ENCODE assay signal across 12 cellular contexts in genomic region chr7:131015131-131015954, GRCh38.
DNase-seq lines count a peak whose midpoint lies in the region; ATAC-seq and TF ChIP-seq lines count a peak whose summit lies in the region.
"Had no signal": no experiment of that assay in that cellular context is flagged by ENCODE, and none has a peak within 500 bp of the region (broad histone marks: within the 10 kb centered on the region; RNA-seq: fewer than 3 reads in every experiment).

No MANE protein-coding gene starts in this region.

- no peak for TF ChIP-seq CTCF in CD4-positive, alpha-beta T cell (IDR thresholded peaks at IDR 0.05)

- no peak for ATAC-seq in CD4-positive, alpha-beta T cell (ENCODE audit: poor library complexity)
- ATAC-seq in memory B cell (ENCODE audit: low read depth) (no peak), GM18519 (IDR thresholded peaks at IDR 0.05; ENCODE audit: low FRiP score, unreplicated experiment) (no peak)

- DNase-seq in CD4-positive, alpha-beta T cell = no peak
- peak; percentile 76 for DNase-seq in HT1080 (ENCODE audit: low read depth)
- DNase-seq in astrocyte of the hippocampus (ENCODE audit: low read depth, low spot score) = peak; percentile 44
- no peak for DNase-seq in memory B cell (ENCODE audit: low spot score in 2 of 2)
- DNase-seq in NCI-H187 treated with DMSO at 0.1 percent for 48 hours (lab: John Stamatoyannopoulos, UW) = no peak
- no peak for DNase-seq in DMS153 (lab: John Stamatoyannopoulos, UW)
- no peak for DNase-seq in activated CD4-positive, alpha-beta T cell treated with anti-CD3 and anti-CD28 coated beads for 48 hours
- DNase-seq: COR-L47, immature natural killer cell, NCI-H2029 treated with DMSO at 0.1 percent for 48 hours had no signal

- POLR2A ChIA-PET in CD4-positive, alpha-beta T cell (lab: Charles Lee) = no interaction called here

- no peak overlapping the region for H3K27ac ChIP-seq in CD4-positive, alpha-beta T cell (ENCODE audit: low read depth, low read length)
- H3K27ac ChIP-seq: neural progenitor cell had no signal

- H3K9me3 ChIP-seq in CD4-positive, alpha-beta T cell (ENCODE audit: control insufficient read depth, low read length) = no peaks in the 10 kb centered on the region

- H3K4me3 Mint-ChIP-seq in CD4-positive, alpha-beta T cell = peak overlapping the region; percentile 40
- H3K4me3 Mint-ChIP-seq in memory B cell = no peak overlapping the region
- H3K4me3 Mint-ChIP-seq: neural progenitor cell had no signal

- H3K27me3 Mint-ChIP-seq in CD4-positive, alpha-beta T cell = no peaks in the 10 kb centered on the region
- no peaks in the 10 kb centered on the region for H3K27me3 Mint-ChIP-seq in memory B cell

- H3K27ac Mint-ChIP-seq in CD4-positive, alpha-beta T cell = peak overlapping the region; percentile 80
- H3K27ac Mint-ChIP-seq in memory B cell = peak overlapping the region; percentile 35
- H3K27ac Mint-ChIP-seq: neural progenitor cell had no signal

- CTCF ChIA-PET in CD4-positive, alpha-beta T cell (lab: Charles Lee) = interaction anchor here (1.2 kb wide), 1 partner anchor 25 kb away, joined by 3 read pairs; no protein-coding TSS in a partner anchor

- intact Hi-C loops in CD4-positive, alpha-beta T cell (cut with DNase I, micrococcal nuclease) = no loop called here

- peaks cover 67% of the 10 kb centered on the region for H3K36me3 Mint-ChIP-seq in CD4-positive, alpha-beta T cell (ENCODE audit: low read depth)
- H3K36me3 Mint-ChIP-seq in memory B cell = peaks cover 17% of the 10 kb centered on the region
- H3K36me3 Mint-ChIP-seq: neural progenitor cell had no signal

- H3K9me3 Mint-ChIP-seq in CD4-positive, alpha-beta T cell = no peaks in the 10 kb centered on the region
- H3K9me3 Mint-ChIP-seq in memory B cell = no peaks in the 10 kb centered on the region
- H3K9me3 Mint-ChIP-seq: immature natural killer cell, neural progenitor cell had no signal

- peaks cover 90% of the 10 kb centered on the region for H3K4me1 Mint-ChIP-seq in CD4-positive, alpha-beta T cell (ENCODE audit: low read depth)
- H3K4me1 Mint-ChIP-seq in memory B cell = peaks cover 51% of the 10 kb centered on the region

- H3K27me3 ChIP-seq in CD4-positive, alpha-beta T cell (ENCODE audit: control insufficient read depth, insufficient read depth, low read length) = no peaks in the 10 kb centered on the region
- H3K27me3 ChIP-seq: neural progenitor cell had no signal

Comparison
In these comparisons a context has a peak if more than half of its experiments do, and no peak if none do; other contexts are left out.
1. DNase-seq: peak in HT1080 (single experiment) and astrocyte of the hippocampus (single experiment); none in CD4-positive, alpha-beta T cell (0 of 10), memory B cell (0 of 2), NCI-H187 treated with DMSO at 0.1 percent for 48 hours (single experiment), DMS153 (single experiment) and activated CD4-positive, alpha-beta T cell treated with anti-CD3 and anti-CD28 coated beads for 48 hours (single experiment).